ENCODE assay signal across 1 cellular context in the genomic region with DNA sequence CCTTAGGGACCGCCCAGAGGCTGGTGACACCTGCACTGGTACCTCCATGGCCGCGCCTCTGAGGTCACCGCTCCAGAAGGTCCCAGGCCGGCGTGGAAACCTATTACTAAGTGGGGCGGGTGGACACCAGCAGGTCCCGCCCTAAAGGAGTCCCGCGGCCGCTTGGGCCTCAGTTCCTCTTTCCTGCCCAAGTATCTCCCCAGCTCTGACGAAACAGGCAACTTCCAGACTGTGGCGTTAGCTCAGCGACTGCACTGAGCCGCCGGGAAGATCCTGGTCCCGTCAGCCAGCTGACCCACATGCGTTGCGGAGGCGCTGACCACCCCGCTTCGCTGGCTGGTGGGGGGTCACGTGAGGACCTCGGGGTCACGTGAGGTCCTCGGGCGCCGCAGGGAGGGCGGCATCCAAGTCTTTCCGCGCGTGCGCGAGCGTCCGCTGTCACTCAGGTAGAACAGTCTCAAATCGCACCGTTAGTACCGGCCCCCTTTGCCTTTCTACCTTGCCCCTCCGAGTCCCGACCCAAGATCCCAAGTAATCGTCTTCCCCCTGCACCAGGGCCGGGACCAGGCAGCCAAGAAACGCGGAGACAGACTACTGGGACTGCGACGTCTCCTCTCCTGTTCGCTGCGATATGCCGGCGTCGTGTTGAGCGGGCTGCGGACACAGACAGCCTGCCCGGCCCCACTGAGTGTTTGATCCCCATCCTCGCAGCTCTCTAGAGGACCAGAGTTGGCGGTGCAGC.
TF ChIP-seq lines count a peak whose summit lies in the region.

No MANE protein-coding gene starts in this region.

TF ChIP-seq in SK-N-SH, 30 proteins besides CTCF, POLR2A, EP300 and RAD21 (continued from another document):
- TF ChIP-seq, protein P1, sequence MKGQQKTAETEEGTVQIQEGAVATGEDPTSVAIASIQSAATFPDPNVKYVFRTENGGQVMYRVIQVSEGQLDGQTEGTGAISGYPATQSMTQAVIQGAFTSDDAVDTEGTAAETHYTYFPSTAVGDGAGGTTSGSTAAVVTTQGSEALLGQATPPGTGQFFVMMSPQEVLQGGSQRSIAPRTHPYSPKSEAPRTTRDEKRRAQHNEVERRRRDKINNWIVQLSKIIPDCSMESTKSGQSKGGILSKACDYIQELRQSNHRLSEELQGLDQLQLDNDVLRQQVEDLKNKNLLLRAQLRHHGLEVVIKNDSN (IDR thresholded peaks at IDR 0.05; ENCODE audit: borderline replicate concordance, low read depth): peak; percentile 100
- TF ChIP-seq, protein P2, sequence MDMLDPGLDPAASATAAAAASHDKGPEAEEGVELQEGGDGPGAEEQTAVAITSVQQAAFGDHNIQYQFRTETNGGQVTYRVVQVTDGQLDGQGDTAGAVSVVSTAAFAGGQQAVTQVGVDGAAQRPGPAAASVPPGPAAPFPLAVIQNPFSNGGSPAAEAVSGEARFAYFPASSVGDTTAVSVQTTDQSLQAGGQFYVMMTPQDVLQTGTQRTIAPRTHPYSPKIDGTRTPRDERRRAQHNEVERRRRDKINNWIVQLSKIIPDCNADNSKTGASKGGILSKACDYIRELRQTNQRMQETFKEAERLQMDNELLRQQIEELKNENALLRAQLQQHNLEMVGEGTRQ (IDR thresholded peaks at IDR 0.05; ENCODE audit: borderline replicate concordance, low read depth, low read length): peak; percentile 99
- TF ChIP-seq, protein P3, sequence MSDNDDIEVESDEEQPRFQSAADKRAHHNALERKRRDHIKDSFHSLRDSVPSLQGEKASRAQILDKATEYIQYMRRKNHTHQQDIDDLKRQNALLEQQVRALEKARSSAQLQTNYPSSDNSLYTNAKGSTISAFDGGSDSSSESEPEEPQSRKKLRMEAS (IDR thresholded peaks at IDR 0.05; ENCODE audit: low read depth): peak; percentile 93
- TF ChIP-seq, protein P4, sequence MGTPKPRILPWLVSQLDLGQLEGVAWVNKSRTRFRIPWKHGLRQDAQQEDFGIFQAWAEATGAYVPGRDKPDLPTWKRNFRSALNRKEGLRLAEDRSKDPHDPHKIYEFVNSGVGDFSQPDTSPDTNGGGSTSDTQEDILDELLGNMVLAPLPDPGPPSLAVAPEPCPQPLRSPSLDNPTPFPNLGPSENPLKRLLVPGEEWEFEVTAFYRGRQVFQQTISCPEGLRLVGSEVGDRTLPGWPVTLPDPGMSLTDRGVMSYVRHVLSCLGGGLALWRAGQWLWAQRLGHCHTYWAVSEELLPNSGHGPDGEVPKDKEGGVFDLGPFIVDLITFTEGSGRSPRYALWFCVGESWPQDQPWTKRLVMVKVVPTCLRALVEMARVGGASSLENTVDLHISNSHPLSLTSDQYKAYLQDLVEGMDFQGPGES (IDR thresholded peaks at IDR 0.05; ENCODE audit: low read depth, low read length): no peak
- TF ChIP-seq TEAD4 (IDR thresholded peaks at IDR 0.05; ENCODE audit: borderline replicate concordance, insufficient read depth): no peak
- TF ChIP-seq NRF1 (IDR thresholded peaks at IDR 0.05; ENCODE audit: low read depth, low read length): peak; percentile 79
- TF ChIP-seq, protein P5, sequence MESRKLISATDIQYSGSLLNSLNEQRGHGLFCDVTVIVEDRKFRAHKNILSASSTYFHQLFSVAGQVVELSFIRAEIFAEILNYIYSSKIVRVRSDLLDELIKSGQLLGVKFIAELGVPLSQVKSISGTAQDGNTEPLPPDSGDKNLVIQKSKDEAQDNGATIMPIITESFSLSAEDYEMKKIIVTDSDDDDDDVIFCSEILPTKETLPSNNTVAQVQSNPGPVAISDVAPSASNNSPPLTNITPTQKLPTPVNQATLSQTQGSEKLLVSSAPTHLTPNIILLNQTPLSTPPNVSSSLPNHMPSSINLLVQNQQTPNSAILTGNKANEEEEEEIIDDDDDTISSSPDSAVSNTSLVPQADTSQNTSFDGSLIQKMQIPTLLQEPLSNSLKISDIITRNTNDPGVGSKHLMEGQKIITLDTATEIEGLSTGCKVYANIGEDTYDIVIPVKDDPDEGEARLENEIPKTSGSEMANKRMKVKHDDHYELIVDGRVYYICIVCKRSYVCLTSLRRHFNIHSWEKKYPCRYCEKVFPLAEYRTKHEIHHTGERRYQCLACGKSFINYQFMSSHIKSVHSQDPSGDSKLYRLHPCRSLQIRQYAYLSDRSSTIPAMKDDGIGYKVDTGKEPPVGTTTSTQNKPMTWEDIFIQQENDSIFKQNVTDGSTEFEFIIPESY (IDR thresholded peaks at IDR 0.05; ENCODE audit: borderline replicate concordance, low read depth): no peak
- TF ChIP-seq, protein P6, sequence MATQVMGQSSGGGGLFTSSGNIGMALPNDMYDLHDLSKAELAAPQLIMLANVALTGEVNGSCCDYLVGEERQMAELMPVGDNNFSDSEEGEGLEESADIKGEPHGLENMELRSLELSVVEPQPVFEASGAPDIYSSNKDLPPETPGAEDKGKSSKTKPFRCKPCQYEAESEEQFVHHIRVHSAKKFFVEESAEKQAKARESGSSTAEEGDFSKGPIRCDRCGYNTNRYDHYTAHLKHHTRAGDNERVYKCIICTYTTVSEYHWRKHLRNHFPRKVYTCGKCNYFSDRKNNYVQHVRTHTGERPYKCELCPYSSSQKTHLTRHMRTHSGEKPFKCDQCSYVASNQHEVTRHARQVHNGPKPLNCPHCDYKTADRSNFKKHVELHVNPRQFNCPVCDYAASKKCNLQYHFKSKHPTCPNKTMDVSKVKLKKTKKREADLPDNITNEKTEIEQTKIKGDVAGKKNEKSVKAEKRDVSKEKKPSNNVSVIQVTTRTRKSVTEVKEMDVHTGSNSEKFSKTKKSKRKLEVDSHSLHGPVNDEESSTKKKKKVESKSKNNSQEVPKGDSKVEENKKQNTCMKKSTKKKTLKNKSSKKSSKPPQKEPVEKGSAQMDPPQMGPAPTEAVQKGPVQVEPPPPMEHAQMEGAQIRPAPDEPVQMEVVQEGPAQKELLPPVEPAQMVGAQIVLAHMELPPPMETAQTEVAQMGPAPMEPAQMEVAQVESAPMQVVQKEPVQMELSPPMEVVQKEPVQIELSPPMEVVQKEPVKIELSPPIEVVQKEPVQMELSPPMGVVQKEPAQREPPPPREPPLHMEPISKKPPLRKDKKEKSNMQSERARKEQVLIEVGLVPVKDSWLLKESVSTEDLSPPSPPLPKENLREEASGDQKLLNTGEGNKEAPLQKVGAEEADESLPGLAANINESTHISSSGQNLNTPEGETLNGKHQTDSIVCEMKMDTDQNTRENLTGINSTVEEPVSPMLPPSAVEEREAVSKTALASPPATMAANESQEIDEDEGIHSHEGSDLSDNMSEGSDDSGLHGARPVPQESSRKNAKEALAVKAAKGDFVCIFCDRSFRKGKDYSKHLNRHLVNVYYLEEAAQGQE (IDR thresholded peaks at IDR 0.05; ENCODE audit: low read depth, low read length): peak; percentile 17; the same call in 1 of the 2 replicates
